ENCODE assay signal across 9 cellular contexts in genomic region chr3:30768703-30769550, GRCh38.
DNase-seq lines count a peak whose midpoint lies in the region; ATAC-seq and TF ChIP-seq lines count a peak whose summit lies in the region.
"Had no signal": no experiment of that assay in that cellular context is flagged by ENCODE, and none has a peak within 500 bp of the region (broad histone marks: within the 10 kb centered on the region; RNA-seq: fewer than 3 reads in every experiment).

No MANE protein-coding gene starts in this region.

- H3K4me1 Mint-ChIP-seq in activated CD8-positive, alpha-beta memory T cell treated with anti-CD3 and anti-CD28 coated beads, Interleukin-2, amount 10 ng/mL, durations not matched to agents 7 days and 5 days, result no peaks in the 10 kb centered on the region
- no peaks in the 10 kb centered on the region for H3K4me1 Mint-ChIP-seq in naive B cell
- H3K4me1 Mint-ChIP-seq: activated naive CD4-positive, alpha-beta T cell treated with anti-CD3 and anti-CD28 coated beads, Interleukin-2, amount 50 U/mL, for 24 hours had no signal

- H3K4me3 Mint-ChIP-seq in activated CD8-positive, alpha-beta memory T cell treated with anti-CD3 and anti-CD28 coated beads, Interleukin-2, amount 10 ng/mL, durations not matched to agents 7 days and 5 days, result no peak overlapping the region
- H3K4me3 Mint-ChIP-seq in naive B cell, result no peak overlapping the region
- H3K4me3 Mint-ChIP-seq: activated naive CD4-positive, alpha-beta T cell treated with anti-CD3 and anti-CD28 coated beads, Interleukin-2, amount 50 U/mL, for 24 hours had no signal

- ATAC-seq in HG02588 (IDR thresholded peaks at IDR 0.05; ENCODE audit: unreplicated experiment) (peak; percentile 58), naive B cell (ENCODE audit: low read depth in 2 of 2) (no peak), HG03565 (IDR thresholded peaks at IDR 0.05; ENCODE audit: unreplicated experiment) (no peak)
- ATAC-seq in activated CD8-positive, alpha-beta memory T cell treated with anti-CD3 and anti-CD28 coated beads, Interleukin-2, amount 10 ng/mL, durations not matched to agents 7 days and 5 days, result peak; percentile 51

- no peaks in the 10 kb centered on the region for H3K9me3 Mint-ChIP-seq in activated CD8-positive, alpha-beta memory T cell treated with anti-CD3 and anti-CD28 coated beads, Interleukin-2, amount 10 ng/mL, durations not matched to agents 7 days and 5 days (ENCODE audit: low read depth)
- no peaks in the 10 kb centered on the region for H3K9me3 Mint-ChIP-seq in naive B cell
- H3K9me3 Mint-ChIP-seq: activated naive CD4-positive, alpha-beta T cell treated with anti-CD3 and anti-CD28 coated beads, Interleukin-2, amount 50 U/mL, for 24 hours had no signal

- H3K27me3 Mint-ChIP-seq in activated CD8-positive, alpha-beta memory T cell treated with anti-CD3 and anti-CD28 coated beads, Interleukin-2, amount 10 ng/mL, durations not matched to agents 7 days and 5 days, result peaks cover 26% of the 10 kb centered on the region
- H3K27me3 Mint-ChIP-seq in naive B cell, result no peaks in the 10 kb centered on the region

- TF ChIP-seq CTCF in epithelial cell of esophagus (IDR thresholded peaks at IDR 0.05; ENCODE audit: insufficient read depth, low read depth, low read length, missing control alignments), result peak; percentile 91

- CTCF ChIA-PET in activated CD8-positive, alpha-beta memory T cell treated with anti-CD3 and anti-CD28 coated beads, Interleukin-2, amount 10 ng/mL, durations not matched to agents 7 days and 5 days (lab: Charles Lee), result interaction anchor here (0.9 to 2.1 kb wide), 8 partner anchors 9 to 998 kb away, joined by 3 to 9 read pairs (median 4); no protein-coding TSS in a partner anchor

- DNase-seq in Daoy (ENCODE audit: low read depth), result peak; percentile 61
- peak; percentile 48 for DNase-seq in NCI-H748 treated with DMSO at 0.1 percent for 48 hours (lab: John Stamatoyannopoulos, UW)
- DNase-seq in activated CD8-positive, alpha-beta memory T cell treated with anti-CD3 and anti-CD28 coated beads, Interleukin-2, amount 10 ng/mL, durations not matched to agents 7 days and 5 days, result peak; percentile 76
- peak; percentile 71 for DNase-seq in epithelial cell of esophagus (ENCODE audit: low read depth)
- peak; percentile 40 for DNase-seq in naive B cell
- DNase-seq in stimulated activated CD8-positive, alpha-beta memory T cell treated with anti-CD3 and anti-CD28 coated beads, Interleukin-7, amount 100 ng/mL, for 4 hours (ENCODE audit: low read depth in 2 of 2), result peak; percentile 50 to 55

- no peak overlapping the region for H3K27ac Mint-ChIP-seq in activated CD8-positive, alpha-beta memory T cell treated with anti-CD3 and anti-CD28 coated beads, Interleukin-2, amount 10 ng/mL, durations not matched to agents 7 days and 5 days
- H3K27ac Mint-ChIP-seq in naive B cell, result peak overlapping the region in 2 of 6 donors; percentile 14 to 49

- no peaks in the 10 kb centered on the region for H3K36me3 Mint-ChIP-seq in activated CD8-positive, alpha-beta memory T cell treated with anti-CD3 and anti-CD28 coated beads, Interleukin-2, amount 10 ng/mL, durations not matched to agents 7 days and 5 days
- no peaks in the 10 kb centered on the region for H3K36me3 Mint-ChIP-seq in naive B cell
- H3K36me3 Mint-ChIP-seq: activated naive CD4-positive, alpha-beta T cell treated with anti-CD3 and anti-CD28 coated beads, Interleukin-2, amount 50 U/mL, for 24 hours had no signal

- no peak overlapping the region for H3K4me3 ChIP-seq in epithelial cell of esophagus (ENCODE audit: low read length)

Comparison
In these comparisons a context has a peak if more than half of its experiments do, and no peak if none do; other contexts are left out.
1. ATAC-seq: peak in HG02588 (single experiment) and activated CD8-positive, alpha-beta memory T cell treated with anti-CD3 and anti-CD28 coated beads, Interleukin-2, amount 10 ng/mL, durations not matched to agents 7 days and 5 days (single experiment); none in naive B cell (0 of 2) and HG03565 (single experiment).
2. Peak in every context shown above with its lines, with median percentiles within 50 percentile points of each other: DNase-seq.